8 cellular contexts compared by ENCODE assay signal in the genomic region with DNA sequence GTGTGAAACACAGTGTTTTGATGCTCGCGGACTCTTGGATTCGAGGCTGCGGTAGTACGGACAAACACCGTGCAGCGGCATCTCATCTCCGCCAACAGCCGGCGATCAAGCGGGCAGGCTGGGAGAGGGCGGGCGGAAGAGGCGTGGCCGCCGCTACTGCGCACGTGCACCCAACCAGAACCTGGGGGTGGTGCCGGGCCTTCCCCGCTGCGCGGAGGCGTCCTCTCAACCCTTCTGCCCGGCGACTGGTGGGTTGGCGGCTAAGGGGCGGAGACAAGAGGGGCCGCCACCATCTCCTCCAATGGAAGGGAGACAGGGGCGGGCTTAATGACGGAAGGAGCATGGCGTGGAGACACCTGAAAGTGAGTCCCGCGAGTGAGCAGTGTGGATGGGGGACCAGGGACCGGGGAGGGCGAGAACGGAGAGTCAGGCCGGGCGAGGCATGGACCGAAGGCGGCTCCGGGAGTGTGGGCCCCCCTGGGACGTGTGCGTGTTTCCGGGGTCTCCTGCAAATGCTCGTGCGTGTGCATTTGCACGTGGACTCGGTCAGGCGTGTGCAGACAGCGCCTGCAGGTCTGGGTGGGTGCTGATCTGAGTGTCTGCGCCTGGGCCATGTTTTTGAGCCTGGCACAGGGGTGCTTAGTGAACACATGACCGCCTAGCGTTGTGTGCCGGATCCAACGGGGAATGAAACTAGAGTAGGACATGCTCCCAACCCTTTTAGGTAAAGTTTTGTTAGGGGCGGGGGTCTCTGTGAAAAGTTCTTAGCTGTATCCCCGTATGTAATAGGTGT. TPM values are rescaled to one million over a fixed set of nuclear protein-coding genes. Genes with fewer than 3 reads are reported as not detected.
DNase-seq lines count a peak whose midpoint lies in the region; ATAC-seq and TF ChIP-seq lines count a peak whose summit lies in the region.

DHODH (plus strand) TSS at position 321 of the 793 bp plus-strand sequence; CDS start at position 342, 21 bp downstream.

- H3K27ac ChIP-seq in left lung, result peak within 1 kb of the TSS in 1 of 2 donors; percentile 76

- DNase-seq in CD14-positive monocyte (ENCODE audit: low spot score) (peak; percentile 98), NCI-H748 (lab: John Stamatoyannopoulos, UW; ENCODE audit: unreplicated experiment) (peak; percentile 96), dedifferentiated amniotic fluid mesenchymal stem cell (ENCODE audit: extremely low spot score) (peak; percentile 94), left lung (peak; percentile 98 to 100)
- DNase-seq in activated CD4-positive, alpha-beta T cell treated with anti-CD3 and anti-CD28 coated beads, Interleukin-2, amount 10 ng/mL, durations not matched to agents 7 days and 5 days, result peak; percentile 99
- peak; percentile 99 for DNase-seq in stimulated activated CD4-positive, alpha-beta T cell treated with anti-CD3 and anti-CD28 coated beads, Interleukin-2, amount 100 ng/mL, for 4 hours (ENCODE audit: low read depth)

- H3K36me3 Mint-ChIP-seq in CD14-positive monocyte, result peaks cover 9 to 16% of the 10 kb centered on the region in 2 donors
- H3K36me3 Mint-ChIP-seq in activated CD4-positive, alpha-beta T cell treated with anti-CD3 and anti-CD28 coated beads, Interleukin-2, amount 10 ng/mL, durations not matched to agents 7 days and 5 days (ENCODE audit: low read depth), result peaks cover 6% of the 10 kb centered on the region

- ATAC-seq in GM19395 (IDR thresholded peaks at IDR 0.05; ENCODE audit: unreplicated experiment) (peak; percentile 100), HG03558 (IDR thresholded peaks at IDR 0.05; ENCODE audit: extremely low read depth, unreplicated experiment) (peak; percentile 96), left lung (peak; percentile 100)

- H3K36me3 ChIP-seq in left lung, result no peaks in the 10 kb centered on the region

- H3K4me3 Mint-ChIP-seq in CD14-positive monocyte, result peak within 1 kb of the TSS; percentile 93 to 99
- peak within 1 kb of the TSS; percentile 89 for H3K4me3 Mint-ChIP-seq in activated CD4-positive, alpha-beta T cell treated with anti-CD3 and anti-CD28 coated beads, Interleukin-2, amount 10 ng/mL, durations not matched to agents 7 days and 5 days

- no peaks in the 10 kb centered on the region for H3K9me3 Mint-ChIP-seq in CD14-positive monocyte
- H3K9me3 Mint-ChIP-seq in activated CD4-positive, alpha-beta T cell treated with anti-CD3 and anti-CD28 coated beads, Interleukin-2, amount 10 ng/mL, durations not matched to agents 7 days and 5 days, result no peaks in the 10 kb centered on the region

- H3K4me1 ChIP-seq in left lung, result peaks cover 0 to 21% of the 10 kb centered on the region in 2 donors

- TF ChIP-seq CTCF in CD14-positive monocyte (IDR thresholded peaks at IDR 0.05), result no peak
- TF ChIP-seq CTCF in left lung (IDR thresholded peaks at IDR 0.05), result peak in 1 of 2 donors; percentile 26

- POLR2A ChIA-PET in activated CD4-positive, alpha-beta T cell treated with anti-CD3 and anti-CD28 coated beads, Interleukin-2, amount 10 ng/mL, durations not matched to agents 7 days and 5 days (lab: Charles Lee), result no interaction called here

- H3K9me3 ChIP-seq in left lung, result no peaks in the 10 kb centered on the region

- peak within 1 kb of the TSS; percentile 84 to 90 (median 87) for H3K27ac Mint-ChIP-seq in CD14-positive monocyte
- peak within 1 kb of the TSS; percentile 93 for H3K27ac Mint-ChIP-seq in activated CD4-positive, alpha-beta T cell treated with anti-CD3 and anti-CD28 coated beads, Interleukin-2, amount 10 ng/mL, durations not matched to agents 7 days and 5 days

- peaks cover 10% of the 10 kb centered on the region for H3K4me1 Mint-ChIP-seq in CD14-positive monocyte
- peaks cover 22% of the 10 kb centered on the region for H3K4me1 Mint-ChIP-seq in activated CD4-positive, alpha-beta T cell treated with anti-CD3 and anti-CD28 coated beads, Interleukin-2, amount 10 ng/mL, durations not matched to agents 7 days and 5 days

- peak within 1 kb of the TSS; percentile 87 to 91 for H3K4me3 ChIP-seq in left lung

- CTCF ChIA-PET in activated CD4-positive, alpha-beta T cell treated with anti-CD3 and anti-CD28 coated beads, Interleukin-2, amount 10 ng/mL, durations not matched to agents 7 days and 5 days (lab: Charles Lee), result no interaction called here

- peaks cover 5 to 9% (median 6%) of the 10 kb centered on the region in 3 donors for H3K27me3 Mint-ChIP-seq in CD14-positive monocyte (ENCODE audit: low read depth in 3 of 3)
- H3K27me3 Mint-ChIP-seq in activated CD4-positive, alpha-beta T cell treated with anti-CD3 and anti-CD28 coated beads, Interleukin-2, amount 10 ng/mL, durations not matched to agents 7 days and 5 days, result no peaks in the 10 kb centered on the region

- no peaks in the 10 kb centered on the region for H3K27me3 ChIP-seq in left lung

- intact Hi-C loops in CD14-positive monocyte (cut with micrococcal nuclease), result loop anchor here (5.0 kb wide), 3 partner anchors 84 to 659 kb away; partner anchors contain the start of genes DHX38 (in 1 of the 2) and TXNL4B (in 1 of the 2)
- intact Hi-C loops in left lung (cut with DNase I), result no loop called here

RNA-seq across cellular contexts. Expression of gene DHODH, which starts in this region (rescaled TPM):
- 1 to 10 TPM; 2.2 to 3.8 TPM for polyA plus RNA-seq in CD14-positive monocyte
- 10 to 100 TPM; 10.9 to 11.8 TPM for total RNA-seq in activated CD4-positive, alpha-beta T cell treated with anti-CD3 and anti-CD28 coated beads, Interleukin-2, amount 10 ng/mL, durations not matched to agents 7 days and 5 days
- 10 to 100 TPM in 1 of 2 donors, 1 to 10 TPM in 1; 5.4 to 13.2 TPM for total RNA-seq in left lung

Comparison
In these comparisons a context has a peak if more than half of its experiments do, and no peak if none do; other contexts are left out.
1. intact Hi-C loops: an anchor here in CD14-positive monocyte (5.0 kb wide); none called in left lung.